Comparison of ENCODE assay signal across 1 cellular context in the genomic region with DNA sequence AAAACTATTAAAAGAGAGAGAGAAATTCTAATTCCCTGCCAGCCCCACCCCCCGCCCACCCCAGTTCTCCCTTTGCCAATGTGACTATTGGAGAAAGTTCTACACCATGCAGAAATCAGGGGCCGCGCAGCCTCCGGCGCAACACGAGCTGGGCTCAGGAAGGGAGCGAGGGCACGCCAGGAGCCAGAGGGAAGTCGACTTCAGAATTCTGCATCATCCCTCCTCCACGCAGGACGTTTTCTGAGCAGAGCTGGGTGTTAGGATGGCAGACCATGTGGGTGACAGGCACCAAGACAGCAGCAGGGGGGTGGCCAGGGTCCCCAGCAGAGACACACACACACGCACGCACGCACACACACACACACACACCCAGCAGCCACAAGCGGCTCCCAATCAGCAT.
TF ChIP-seq lines count a peak whose summit lies in the region.

No MANE protein-coding gene starts in this region.

TF ChIP-seq in IMR-90, 13 proteins besides CTCF, POLR2A, EP300 and RAD21:
- TF ChIP-seq MAFK (IDR thresholded peaks at IDR 0.05; ENCODE audit: low read depth, low read length), result no peak
- no peak for TF ChIP-seq RCOR1 (IDR thresholded peaks at IDR 0.05; ENCODE audit: insufficient replicate concordance, low read length)
- no peak for TF ChIP-seq SMC3 (IDR thresholded peaks at IDR 0.05; ENCODE audit: low read depth, low read length)
- no peak for TF ChIP-seq FOS (IDR thresholded peaks at IDR 0.05; ENCODE audit: low read depth, low read length)
- no peak for TF ChIP-seq MXI1 (IDR thresholded peaks at IDR 0.05; ENCODE audit: borderline replicate concordance, low read depth, low read length)
- no peak for TF ChIP-seq MAZ (IDR thresholded peaks at IDR 0.05; ENCODE audit: borderline replicate concordance, low read depth, low read length)
- no peak for TF ChIP-seq RFX5 (IDR thresholded peaks at IDR 0.05; ENCODE audit: low read depth, low read length)
- no peak for TF ChIP-seq CEBPB (IDR thresholded peaks at IDR 0.05; ENCODE audit: low read depth, low read length)
- TF ChIP-seq NFE2L2 (IDR thresholded peaks at IDR 0.05; ENCODE audit: low read depth, low read length), result no peak
- TF ChIP-seq, protein P1, sequence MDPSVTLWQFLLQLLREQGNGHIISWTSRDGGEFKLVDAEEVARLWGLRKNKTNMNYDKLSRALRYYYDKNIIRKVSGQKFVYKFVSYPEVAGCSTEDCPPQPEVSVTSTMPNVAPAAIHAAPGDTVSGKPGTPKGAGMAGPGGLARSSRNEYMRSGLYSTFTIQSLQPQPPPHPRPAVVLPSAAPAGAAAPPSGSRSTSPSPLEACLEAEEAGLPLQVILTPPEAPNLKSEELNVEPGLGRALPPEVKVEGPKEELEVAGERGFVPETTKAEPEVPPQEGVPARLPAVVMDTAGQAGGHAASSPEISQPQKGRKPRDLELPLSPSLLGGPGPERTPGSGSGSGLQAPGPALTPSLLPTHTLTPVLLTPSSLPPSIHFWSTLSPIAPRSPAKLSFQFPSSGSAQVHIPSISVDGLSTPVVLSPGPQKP (IDR thresholded peaks at IDR 0.05; ENCODE audit: borderline replicate concordance, low read depth, low read length), result no peak
- TF ChIP-seq BHLHE40 (IDR thresholded peaks at IDR 0.05; ENCODE audit: low read depth, low read length), result no peak
- no peak for TF ChIP-seq CHD1 (IDR thresholded peaks at IDR 0.05; ENCODE audit: low read depth, low read length)
- TF ChIP-seq, protein P2, sequence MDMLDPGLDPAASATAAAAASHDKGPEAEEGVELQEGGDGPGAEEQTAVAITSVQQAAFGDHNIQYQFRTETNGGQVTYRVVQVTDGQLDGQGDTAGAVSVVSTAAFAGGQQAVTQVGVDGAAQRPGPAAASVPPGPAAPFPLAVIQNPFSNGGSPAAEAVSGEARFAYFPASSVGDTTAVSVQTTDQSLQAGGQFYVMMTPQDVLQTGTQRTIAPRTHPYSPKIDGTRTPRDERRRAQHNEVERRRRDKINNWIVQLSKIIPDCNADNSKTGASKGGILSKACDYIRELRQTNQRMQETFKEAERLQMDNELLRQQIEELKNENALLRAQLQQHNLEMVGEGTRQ (IDR thresholded peaks at IDR 0.05; ENCODE audit: low read depth, low read length), result no peak
